ENCODE assay signal across 1 cellular context in genomic region chr1:181062800-181063428, GRCh38.
TF ChIP-seq lines count a peak whose summit lies in the region.

No MANE protein-coding gene starts in this region.

TF ChIP-seq in WTC11, 78 proteins besides CTCF, POLR2A, EP300 and RAD21 (continued from another document):
- TF ChIP-seq E2F1 (CRISPR knock-in tag; IDR thresholded peaks at IDR 0.05), result no peak
- TF ChIP-seq AFF4 (CRISPR knock-in tag; IDR thresholded peaks at IDR 0.05; ENCODE audit: borderline replicate concordance), result no peak
- TF ChIP-seq RORB (CRISPR knock-in tag; IDR thresholded peaks at IDR 0.05), result no peak
- TF ChIP-seq JAZF1 (CRISPR knock-in tag; IDR thresholded peaks at IDR 0.05), result no peak
- no peak for TF ChIP-seq NFYB (CRISPR knock-in tag; conservative IDR thresholded peaks at IDR 0.05; ENCODE audit: low read depth)
TF ChIP-seq in WTC11: peak in this region for 0.
